In the genomic region with DNA sequence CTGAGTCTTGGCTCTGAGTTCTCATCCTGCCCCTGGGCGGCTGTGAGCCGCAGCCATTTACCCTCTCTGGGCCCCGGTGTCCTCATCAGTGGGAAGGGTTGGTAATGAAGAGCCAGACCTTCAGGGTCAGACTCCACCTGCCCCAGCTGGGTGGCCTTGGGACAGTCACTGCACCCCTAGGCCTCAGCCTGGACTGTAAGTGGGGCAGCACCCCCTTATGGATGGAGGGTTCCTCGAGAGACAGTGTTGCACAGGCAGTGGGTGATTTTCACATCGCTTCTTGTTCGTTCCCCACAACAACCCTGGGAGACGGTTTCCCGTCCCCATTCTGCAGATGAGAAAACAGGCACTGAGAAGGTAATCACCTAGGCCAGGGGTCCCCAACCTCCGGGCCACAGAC, we compare ENCODE assay signal across 1 cellular context.
TF ChIP-seq lines count a peak whose summit lies in the region.

No MANE protein-coding gene starts in this region.

TF ChIP-seq in H1, 55 proteins besides CTCF, POLR2A, EP300 and RAD21:
- TF ChIP-seq TCF12 (IDR thresholded peaks at IDR 0.05; ENCODE audit: low read depth, low read length), result no peak
- no peak for TF ChIP-seq CBX8 (IDR thresholded peaks at IDR 0.05; ENCODE audit: borderline replicate concordance, low read depth, low read length)
- TF ChIP-seq KDM5A (IDR thresholded peaks at IDR 0.05; ENCODE audit: low read length), result no peak
- no peak for TF ChIP-seq JUN (IDR thresholded peaks at IDR 0.05; ENCODE audit: low read depth, low read length)
- TF ChIP-seq, protein P1, sequence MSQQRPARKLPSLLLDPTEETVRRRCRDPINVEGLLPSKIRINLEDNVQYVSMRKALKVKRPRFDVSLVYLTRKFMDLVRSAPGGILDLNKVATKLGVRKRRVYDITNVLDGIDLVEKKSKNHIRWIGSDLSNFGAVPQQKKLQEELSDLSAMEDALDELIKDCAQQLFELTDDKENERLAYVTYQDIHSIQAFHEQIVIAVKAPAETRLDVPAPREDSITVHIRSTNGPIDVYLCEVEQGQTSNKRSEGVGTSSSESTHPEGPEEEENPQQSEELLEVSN (IDR thresholded peaks at IDR 0.05), result no peak
- no peak for TF ChIP-seq BACH1 (IDR thresholded peaks at IDR 0.05; ENCODE audit: low read length)
- no peak for TF ChIP-seq MAFK (IDR thresholded peaks at IDR 0.05; ENCODE audit: low read depth, low read length)
- TF ChIP-seq, protein P2, sequence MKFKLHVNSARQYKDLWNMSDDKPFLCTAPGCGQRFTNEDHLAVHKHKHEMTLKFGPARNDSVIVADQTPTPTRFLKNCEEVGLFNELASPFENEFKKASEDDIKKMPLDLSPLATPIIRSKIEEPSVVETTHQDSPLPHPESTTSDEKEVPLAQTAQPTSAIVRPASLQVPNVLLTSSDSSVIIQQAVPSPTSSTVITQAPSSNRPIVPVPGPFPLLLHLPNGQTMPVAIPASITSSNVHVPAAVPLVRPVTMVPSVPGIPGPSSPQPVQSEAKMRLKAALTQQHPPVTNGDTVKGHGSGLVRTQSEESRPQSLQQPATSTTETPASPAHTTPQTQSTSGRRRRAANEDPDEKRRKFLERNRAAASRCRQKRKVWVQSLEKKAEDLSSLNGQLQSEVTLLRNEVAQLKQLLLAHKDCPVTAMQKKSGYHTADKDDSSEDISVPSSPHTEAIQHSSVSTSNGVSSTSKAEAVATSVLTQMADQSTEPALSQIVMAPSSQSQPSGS (IDR thresholded peaks at IDR 0.05; ENCODE audit: low read length), result no peak
- TF ChIP-seq KDM4A (IDR thresholded peaks at IDR 0.05; ENCODE audit: low read depth, low read length, severe bottlenecking), result no peak
